In the genomic region with DNA sequence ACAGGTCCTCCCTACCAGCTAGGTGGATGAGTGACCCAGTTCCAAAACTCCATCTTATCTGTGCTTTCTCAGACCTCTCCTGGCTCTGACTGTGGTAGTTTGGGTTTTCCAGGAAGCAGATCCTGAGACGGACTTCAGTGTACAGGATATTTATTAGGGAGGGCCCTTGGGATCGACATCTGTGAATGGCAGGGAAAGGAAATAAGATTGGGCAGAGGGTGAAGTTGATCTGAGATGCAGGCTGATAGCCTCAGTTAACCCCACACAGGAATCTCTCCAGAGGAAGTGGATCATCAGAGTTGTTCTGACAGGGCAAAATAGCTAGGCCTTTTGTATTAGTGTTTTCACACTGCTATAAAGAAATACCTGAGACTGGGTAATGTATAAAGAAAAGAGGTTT, we compare ENCODE assay signal across 22 cellular contexts.
"Had no signal": no experiment of that assay in that cellular context is flagged by ENCODE, and none has a peak within 500 bp of the region (broad histone marks: within the 10 kb centered on the region; RNA-seq: fewer than 3 reads in every experiment).

No MANE protein-coding gene starts in this region.

- FAIRE-seq: islet of Langerhans, urothelium cell line had no signal

- H3K4me1 ChIP-seq: colonic mucosa, sigmoid colon had no signal

- H3K27me3 Mint-ChIP-seq: type B pancreatic cell had no signal

- H3K4me3 ChIP-seq: colonic mucosa, dorsolateral prefrontal cortex, heart left ventricle, ovary, right atrium auricular region, sigmoid colon, skin epidermis, suprapubic skin, thyroid gland had no signal

- H3K9me3 Mint-ChIP-seq: neural crest cell, type B pancreatic cell had no signal

- H3K4me3 Mint-ChIP-seq: naive thymus-derived CD4-positive, alpha-beta T cell; neural crest cell; type B pancreatic cell had no signal

- H3K27ac Mint-ChIP-seq: naive thymus-derived CD4-positive, alpha-beta T cell; type B pancreatic cell had no signal

- H3K36me3 ChIP-seq: colonic mucosa, heart left ventricle, ovary, right atrium auricular region, sigmoid colon, suprapubic skin, thyroid gland had no signal

- H3K27me3 ChIP-seq: colonic mucosa, dorsolateral prefrontal cortex, heart left ventricle, ovary, right atrium auricular region, sigmoid colon, suprapubic skin, thyroid gland had no signal

- H3K9me3 ChIP-seq: colonic mucosa, heart left ventricle, ovary, right atrium auricular region, sigmoid colon, suprapubic skin, thyroid gland had no signal

- ATAC-seq: naive thymus-derived CD4-positive, alpha-beta T cell; stimulated activated naive CD8-positive, alpha-beta T cell treated with anti-CD3 and anti-CD28 coated beads, Interleukin-15, Interleukin-2, amounts not matched to agents 100 U/mL and 50 U/mL, for 24 hours had no signal

- DNase-seq: colonic mucosa; dorsolateral prefrontal cortex; effector CD8-positive, alpha-beta T cell; foreskin melanocyte; heart left ventricle; hypothalamus; kidney glomerular epithelial cell; mesendoderm; naive thymus-derived CD4-positive, alpha-beta T cell; ovary; sigmoid colon; stimulated activated CD4-positive, alpha-beta T cell treated with anti-CD3 and anti-CD28 coated beads, Interleukin-2, amount 100 ng/mL, for 24 hours; stimulated activated CD4-positive, alpha-beta T cell treated with anti-CD3 and anti-CD28 coated beads, Interleukin-4, amount 100 ng/mL, for 4 hours; stimulated activated naive CD8-positive, alpha-beta T cell treated with anti-CD3 and anti-CD28 coated beads, Interleukin-15, Interleukin-2, amounts not matched to agents 100 U/mL and 50 U/mL, for 24 hours; thyroid gland had no signal

- H3K27ac ChIP-seq: colonic mucosa, dorsolateral prefrontal cortex, heart left ventricle, ovary, right atrium auricular region, sigmoid colon, skin epidermis, suprapubic skin, thyroid gland had no signal

- H3K36me3 Mint-ChIP-seq: type B pancreatic cell had no signal
